In genomic region chr3:136735103-136735502, GRCh38 we compare ENCODE assay signal across 37 cellular contexts. TPM values are rescaled to one million over a fixed set of nuclear protein-coding genes. Genes with fewer than 3 reads are reported as not detected.
DNase-seq lines count a peak whose midpoint lies in the region; FAIRE-seq and TF ChIP-seq lines count a peak whose summit lies in the region.
"Had no signal": no experiment of that assay in that cellular context is flagged by ENCODE, and none has a peak within 500 bp of the region (broad histone marks: within the 10 kb centered on the region; RNA-seq: fewer than 3 reads in every experiment).

No MANE protein-coding gene starts in this region.

- H2BK20ac ChIP-seq in H9 (ENCODE audit: low read depth, low read length, poor library complexity, severe bottlenecking), result no peak overlapping the region

- no peak for TF ChIP-seq CTCF in H9 (conservative IDR thresholded peaks at IDR 0.05)
- no peak for TF ChIP-seq CTCF in chondrocyte (IDR thresholded peaks at IDR 0.05)
- TF ChIP-seq CTCF in nephron progenitor cell (IDR thresholded peaks at IDR 0.05), result no peak

- H3K9me3 Mint-ChIP-seq in activated T-cell treated with anti-CD3 and anti-CD28 coated beads, Interleukin-2, amount 50 U/mL, for 24 hours, result no peaks in the 10 kb centered on the region
- no peaks in the 10 kb centered on the region for H3K9me3 Mint-ChIP-seq in H9
- H3K9me3 Mint-ChIP-seq in chondrocyte (ENCODE audit: low read depth), result no peaks in the 10 kb centered on the region
- no peaks in the 10 kb centered on the region for H3K9me3 Mint-ChIP-seq in nephron progenitor cell
- H3K9me3 Mint-ChIP-seq: activated CD4-positive, alpha-beta memory T cell treated with anti-CD3 and anti-CD28 coated beads for 36 hours; nephron had no signal

- no peak overlapping the region for H2BK5ac ChIP-seq in H9 (ENCODE audit: insufficient read length, low read length)

- H3K9me3 ChIP-seq in H9 (ENCODE audit: control insufficient read depth, low read depth, low read length), result no peaks in the 10 kb centered on the region
- H3K9me3 ChIP-seq: esophagus squamous epithelium, pancreas, right atrium auricular region, thoracic aorta, uterus had no signal

- no peaks in the 10 kb centered on the region for H3K27me3 Mint-ChIP-seq in activated T-cell treated with anti-CD3 and anti-CD28 coated beads, Interleukin-2, amount 50 U/mL, for 24 hours
- H3K27me3 Mint-ChIP-seq in H9 (ENCODE audit: low read depth) (no peaks in the 10 kb centered on the region), chondrocyte (ENCODE audit: low read depth) (no peaks in the 10 kb centered on the region), nephron progenitor cell (ENCODE audit: low read depth, poor library complexity) (no peaks in the 10 kb centered on the region)
- H3K27me3 Mint-ChIP-seq: activated CD4-positive, alpha-beta memory T cell treated with anti-CD3 and anti-CD28 coated beads for 36 hours had no signal

- no peak overlapping the region for H2AK5ac ChIP-seq in H9 (ENCODE audit: insufficient read length, low read length)

- H3K9ac ChIP-seq in H9 (ENCODE audit: extremely low read depth, insufficient read length, low read length), result no peak overlapping the region
- H3K9ac ChIP-seq: KMS-11 had no signal

- H3K14ac ChIP-seq in H9 (ENCODE audit: insufficient read depth, low read length), result no peak overlapping the region

- peaks cover 19% of the 10 kb centered on the region; the same call in 1 of the 2 replicates for H3K79me2 ChIP-seq in H9 (ENCODE audit: insufficient read depth, low read length)

- peaks cover 63% of the 10 kb centered on the region for H3K4me1 Mint-ChIP-seq in activated T-cell treated with anti-CD3 and anti-CD28 coated beads, Interleukin-2, amount 50 U/mL, for 24 hours (ENCODE audit: low read depth)
- H3K4me1 Mint-ChIP-seq in H9 (peaks cover 35 to 38% of the 10 kb centered on the region in 2 experiments), chondrocyte (ENCODE audit: low read depth) (peaks cover 17% of the 10 kb centered on the region), nephron progenitor cell (peaks cover 18% of the 10 kb centered on the region)

- H2AFZ ChIP-seq in H9 (ENCODE audit: low read length), result no peak overlapping the region

- DNase-seq in activated T-cell treated with anti-CD3 and anti-CD28 coated beads, Interleukin-2, amount 50 U/mL, for 24 hours, result no peak
- no peak for DNase-seq in activated T-cell treated with anti-CD3 and anti-CD28 coated beads, Interleukin-2, amount 50 U/mL, for 1 hour
- no peak for DNase-seq in H9
- no peak for DNase-seq in chondrocyte (ENCODE audit: low spot score)
- no peak for DNase-seq in nephron progenitor cell
- DNase-seq in NAMALWA (ENCODE audit: low spot score), result no peak
- no peak for DNase-seq in mucosa of gallbladder (ENCODE audit: low spot score)
- no peak for DNase-seq in GM19239 (ENCODE audit: insufficient read length, low spot score)
- DNase-seq: 8988T; activated CD4-positive, alpha-beta memory T cell treated with anti-CD3 and anti-CD28 coated beads for 36 hours; activated CD4-positive, alpha-beta T cell treated with anti-CD3 and anti-CD28 coated beads for 1 hour; activated CD8-positive, alpha-beta memory T cell treated with anti-CD3 and anti-CD28 coated beads, Interleukin-2, amount 50 U/mL, for 48 hours; cortex of kidney; DND-41; esophagus squamous epithelium; foreskin keratinocyte; GF-D8; head of caudate nucleus; left ventricle myocardium superior; midbrain; NCI-H1417 treated with DMSO at 0.1 percent for 48 hours; NCI-H2081 treated with DMSO at 0.1 percent for 48 hours; NCI-H2227 treated with DMSO at 0.1 percent for 48 hours; NCI-H748 treated with DMSO at 0.1 percent for 48 hours; pancreas; SHP77 treated with DMSO at 0.1 percent for 48 hours; stimulated activated naive CD8-positive, alpha-beta T cell treated with anti-CD3 and anti-CD28 coated beads, Interleukin-15, Interleukin-2, amounts not matched to agents 100 U/mL and 50 U/mL, for 24 hours; uterus had no signal

- H4K20me1 ChIP-seq in H9 (ENCODE audit: control insufficient read depth, insufficient read depth, insufficient read length), result no peaks in the 10 kb centered on the region

- no peak overlapping the region for H2BK12ac ChIP-seq in H9 (ENCODE audit: insufficient read length, low read depth, low read length)

- H3K18ac ChIP-seq in H9 (ENCODE audit: insufficient read length, low read depth, low read length), result no peak overlapping the region

- no peak overlapping the region for H3K4ac ChIP-seq in H9 (ENCODE audit: low read depth, low read length)

- H3K23me2 ChIP-seq in H9 (ENCODE audit: insufficient read length, low read depth, low read length, poor library complexity, severe bottlenecking), result no peaks in the 10 kb centered on the region

- H4K8ac ChIP-seq in H9 (replicated peaks; ENCODE audit: insufficient read length, low read depth, low read length), result no peak overlapping the region

- H3K27me3 ChIP-seq in H9 (ENCODE audit: insufficient read depth, low read length), result no peaks in the 10 kb centered on the region
- H3K27me3 ChIP-seq: esophagus squamous epithelium, foreskin keratinocyte, pancreas, right atrium auricular region, uterus had no signal

- H3K79me1 ChIP-seq in H9 (ENCODE audit: insufficient read depth, low read depth, low read length, poor library complexity, severe bottlenecking), result no peaks in the 10 kb centered on the region

- no peak overlapping the region for H3K23ac ChIP-seq in H9 (ENCODE audit: insufficient read length, low read depth, low read length)

- FAIRE-seq in GM19239 (lab: Jason Lieb, UNC), result no peak
- FAIRE-seq: D721Med, HTR-8/SVneo, keratinocyte, pancreas had no signal

- H3K27ac ChIP-seq in H9 (ENCODE audit: insufficient read length, low read depth, low read length), result no peak overlapping the region
- H3K27ac ChIP-seq: C4-2B, esophagus squamous epithelium, foreskin keratinocyte, KMS-11, right atrium auricular region, thoracic aorta, uterus had no signal

- peaks cover 3% of the 10 kb centered on the region; the same call in 1 of the 2 replicates for H3K4me1 ChIP-seq in H9 (ENCODE audit: insufficient read depth, low read length)

- H3K36me3 Mint-ChIP-seq in activated T-cell treated with anti-CD3 and anti-CD28 coated beads, Interleukin-2, amount 50 U/mL, for 24 hours (ENCODE audit: low read depth), result peaks cover 18% of the 10 kb centered on the region
- H3K36me3 Mint-ChIP-seq in H9 (ENCODE audit: insufficient read depth in 1 of 3, low read depth in 3 of 3) (peaks cover 0 to 2% (median 0%) of the 10 kb centered on the region in 3 experiments; a peak in 1 of 7 replicates), chondrocyte (ENCODE audit: low read depth) (peaks cover 4% of the 10 kb centered on the region), nephron progenitor cell (ENCODE audit: low read depth) (peaks cover 38% of the 10 kb centered on the region)

- H3T11ph ChIP-seq in H9 (ENCODE audit: low read length), result no peak overlapping the region

- no peak overlapping the region for H4K91ac ChIP-seq in H9 (ENCODE audit: insufficient read length, low read depth, low read length)

- no peak overlapping the region for H3K4me3 Mint-ChIP-seq in activated T-cell treated with anti-CD3 and anti-CD28 coated beads, Interleukin-2, amount 50 U/mL, for 24 hours
- H3K4me3 Mint-ChIP-seq in H9, result no peak overlapping the region
- H3K4me3 Mint-ChIP-seq in chondrocyte (ENCODE audit: unreplicated experiment), result no peak overlapping the region
- no peak overlapping the region for H3K4me3 Mint-ChIP-seq in nephron progenitor cell
- H3K4me3 Mint-ChIP-seq: activated CD4-positive, alpha-beta memory T cell treated with anti-CD3 and anti-CD28 coated beads for 36 hours; nephron had no signal

- H2BK15ac ChIP-seq in H9 (ENCODE audit: low read depth, low read length), result no peak overlapping the region

- no peak overlapping the region for H2BK120ac ChIP-seq in H9 (ENCODE audit: low read depth, low read length, poor library complexity, severe bottlenecking)

- H4K5ac ChIP-seq in H9 (ENCODE audit: insufficient read length, low read depth, low read length), result no peak overlapping the region

- no CpG with 5 or more reads among the region's 3 CpGs for WGBS in H9 (ENCODE audit: extremely low coverage, insufficient read length, low lambda C conversion rate)

- no peak overlapping the region for H3K4me2 ChIP-seq in H9 (ENCODE audit: insufficient read depth, insufficient read length, low read length)
- H3K4me2 ChIP-seq: KMS-11, smooth muscle cell had no signal

- H3K27ac Mint-ChIP-seq in activated T-cell treated with anti-CD3 and anti-CD28 coated beads, Interleukin-2, amount 50 U/mL, for 24 hours, result peak overlapping the region; percentile 19
- H3K27ac Mint-ChIP-seq in H9 (peak overlapping the region in 2 of 3 experiments; percentile 85 to 87; a peak in 5 of 7 replicates), chondrocyte (ENCODE audit: unreplicated experiment) (peak overlapping the region; percentile 67), nephron progenitor cell (peak overlapping the region; percentile 33)
- H3K27ac Mint-ChIP-seq: activated CD4-positive, alpha-beta memory T cell treated with anti-CD3 and anti-CD28 coated beads for 36 hours had no signal

- no peak overlapping the region for H3K56ac ChIP-seq in H9 (ENCODE audit: insufficient read length, low read depth, low read length)

RNA-seq across cellular contexts. Expression of gene STAG1, which starts 17.1 kb away (rescaled TPM):
- 31.2 and 34.6 TPM in 2 replicates for total RNA-seq in H9 (2021)
- 39.8 to 46.0 TPM (median 40.9 TPM) in 3 replicates for total RNA-seq in chondrocyte
- total RNA-seq in mucosa of gallbladder, result 26.0 TPM

Comparison
In these comparisons a context has a peak if more than half of its experiments do, and no peak if none do; other contexts are left out.
1. H3K27ac Mint-ChIP-seq: peak in every context shown above with its lines; median percentile 86 in H9; 67 in chondrocyte; 33 in nephron progenitor cell; 19 in activated T-cell treated with anti-CD3 and anti-CD28 coated beads, Interleukin-2, amount 50 U/mL, for 24 hours.